18 cellular contexts compared by ENCODE assay signal in genomic region chr14:93713726-93714405, GRCh38.
"Had no signal": no experiment of that assay in that cellular context is flagged by ENCODE, and none has a peak within 500 bp of the region (broad histone marks: within the 10 kb centered on the region; RNA-seq: fewer than 3 reads in every experiment).

No MANE protein-coding gene starts in this region.

- H3K4me3 ChIP-seq: coronary artery, thoracic aorta, upper lobe of left lung had no signal

- H3K27ac ChIP-seq: coronary artery, foreskin keratinocyte, thoracic aorta, upper lobe of left lung had no signal

- H3K27ac Mint-ChIP-seq: activated B cell treated with CpG ODN at 0.5 μM for 24 hours; activated CD4-positive, alpha-beta T cell treated with anti-CD3 and anti-CD28 coated beads for 36 hours; activated naive CD8-positive, alpha-beta T cell treated with anti-CD3 and anti-CD28 coated beads for 36 hours; mesothelial cell of epicardium; naive thymus-derived CD8-positive, alpha-beta T cell; T-helper 1 cell treated with Interleukin-12 subunit alpha and Interleukin-12 subunit beta and Interleukin-4 antibody, amounts not matched to agents 30 μg/mL and 1 μg/mL, for 36 hours had no signal

- H3K27me3 ChIP-seq: foreskin keratinocyte, upper lobe of left lung had no signal

- DNase-seq: activated B cell treated with CpG ODN at 0.5 μM for 24 hours; activated CD4-positive, alpha-beta T cell treated with anti-CD3 and anti-CD28 coated beads for 36 hours; activated CD4-positive, alpha-beta T cell treated with anti-CD3 and anti-CD28 coated beads, Interleukin-2, amount 50 U/mL, for 4 hours; activated CD8-positive, alpha-beta memory T cell treated with anti-CD3 and anti-CD28 coated beads for 24 hours; activated naive CD4-positive, alpha-beta T cell treated with Interleukin-2 at 50 U/mL for 16 hours; activated naive CD8-positive, alpha-beta T cell treated with anti-CD3 and anti-CD28 coated beads for 36 hours; erythroblast; stimulated activated CD4-positive, alpha-beta T cell treated with anti-CD3 and anti-CD28 coated beads, Interleukin-4, amount 100 ng/mL, for 24 hours; stimulated activated naive CD4-positive, alpha-beta T cell treated with Interleukin-2 at 50 U/mL for 16 hours; T1000; upper lobe of left lung had no signal

- H3K9me3 Mint-ChIP-seq: activated B cell treated with CpG ODN at 0.5 μM for 24 hours; activated naive CD8-positive, alpha-beta T cell treated with anti-CD3 and anti-CD28 coated beads for 36 hours; mesothelial cell of epicardium; naive thymus-derived CD8-positive, alpha-beta T cell; T-helper 1 cell treated with Interleukin-12 subunit alpha and Interleukin-12 subunit beta and Interleukin-4 antibody, amounts not matched to agents 30 μg/mL and 1 μg/mL, for 36 hours had no signal

- ATAC-seq: activated CD4-positive, alpha-beta T cell treated with anti-CD3 and anti-CD28 coated beads for 36 hours; left lobe of liver; naive thymus-derived CD8-positive, alpha-beta T cell had no signal

- H3K4me3 Mint-ChIP-seq: activated B cell treated with CpG ODN at 0.5 μM for 24 hours; activated CD4-positive, alpha-beta T cell treated with anti-CD3 and anti-CD28 coated beads for 36 hours; activated naive CD8-positive, alpha-beta T cell treated with anti-CD3 and anti-CD28 coated beads for 36 hours; mesothelial cell of epicardium; naive thymus-derived CD8-positive, alpha-beta T cell; T-helper 1 cell treated with Interleukin-12 subunit alpha and Interleukin-12 subunit beta and Interleukin-4 antibody, amounts not matched to agents 30 μg/mL and 1 μg/mL, for 36 hours had no signal

- H3K4me1 Mint-ChIP-seq: activated B cell treated with CpG ODN at 0.5 μM for 24 hours; activated CD4-positive, alpha-beta T cell treated with anti-CD3 and anti-CD28 coated beads for 36 hours; activated naive CD8-positive, alpha-beta T cell treated with anti-CD3 and anti-CD28 coated beads for 36 hours; naive thymus-derived CD8-positive, alpha-beta T cell had no signal

- H3K36me3 ChIP-seq: thoracic aorta, upper lobe of left lung had no signal

- H3K27me3 Mint-ChIP-seq: activated B cell treated with CpG ODN at 0.5 μM for 24 hours; activated CD4-positive, alpha-beta T cell treated with anti-CD3 and anti-CD28 coated beads for 36 hours; activated naive CD8-positive, alpha-beta T cell treated with anti-CD3 and anti-CD28 coated beads for 36 hours had no signal

- H3K9me3 ChIP-seq: thoracic aorta, upper lobe of left lung had no signal

- H3K36me3 Mint-ChIP-seq: activated naive CD8-positive, alpha-beta T cell treated with anti-CD3 and anti-CD28 coated beads for 36 hours; mesothelial cell of epicardium; naive thymus-derived CD8-positive, alpha-beta T cell had no signal

- H3K4me1 ChIP-seq: foreskin keratinocyte, upper lobe of left lung had no signal
